In the genomic region with DNA sequence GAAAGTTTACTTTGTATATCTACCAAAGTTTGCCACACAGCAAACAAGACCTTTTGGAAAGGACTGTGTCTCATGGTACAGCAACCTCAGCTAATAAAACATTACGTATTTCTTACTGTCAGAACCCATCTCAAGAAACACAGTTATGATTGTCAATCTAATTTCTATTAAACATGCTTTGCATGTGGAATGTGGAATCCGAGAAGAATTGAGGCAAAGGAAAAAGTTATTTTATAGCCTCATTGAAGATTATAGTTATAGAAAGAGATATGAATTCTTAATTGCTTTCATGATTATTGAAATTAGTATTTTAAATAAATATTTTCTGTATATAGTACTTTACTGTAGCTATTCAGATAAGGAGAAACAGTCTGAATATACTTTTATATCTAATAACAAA, we compare ENCODE assay signal across 16 cellular contexts. TPM values are rescaled to one million over a fixed set of nuclear protein-coding genes. Genes with fewer than 3 reads are reported as not detected.
DNase-seq lines count a peak whose midpoint lies in the region; ATAC-seq and TF ChIP-seq lines count a peak whose summit lies in the region.
"Had no signal": no experiment of that assay in that cellular context is flagged by ENCODE, and none has a peak within 500 bp of the region (broad histone marks: within the 10 kb centered on the region; RNA-seq: fewer than 3 reads in every experiment).

No MANE protein-coding gene starts in this region.

- POLR2A ChIA-PET in Caco-2 (lab: Charles Lee): no interaction called here

- no peak for ATAC-seq in RWPE2 (ENCODE audit: low read depth)
- ATAC-seq: mucosa of descending colon had no signal

- CTCF ChIA-PET in Caco-2 (lab: Charles Lee): no interaction called here

- H3K4me1 ChIP-seq in RWPE2 (ENCODE audit: insufficient read depth, poor library complexity, severe bottlenecking) (peaks cover 24% of the 10 kb centered on the region), endodermal cell (ENCODE audit: control insufficient read depth, insufficient read depth, low read length) (no peaks in the 10 kb centered on the region), muscle layer of duodenum (ENCODE audit: control insufficient read depth in 1 of 2, insufficient read depth in 2 of 2, low read length in 2 of 2) (peaks cover 0 to 10% of the 10 kb centered on the region in 2 donors), transverse colon (peaks cover 0 to 18% (median 5%) of the 10 kb centered on the region in 4 donors), Caco-2 (0 out of 2 replicates have a peak, but pooled peaks cover 5% of the 10 kb centered on the region)
- H3K4me1 ChIP-seq: prostate gland, SJSA1 had no signal

- BruUV-seq in Caco-2 (replicated peaks; lab: Mats Ljungman, UMichigan): no TSS peak

- TF ChIP-seq POLR2A in transverse colon (IDR thresholded peaks at IDR 0.05): no peak

- H3K27ac ChIP-seq in RWPE2 (ENCODE audit: poor library complexity, severe bottlenecking): no peak overlapping the region
- no peak overlapping the region for H3K27ac ChIP-seq in endodermal cell (ENCODE audit: low read depth, low read length)
- H3K27ac ChIP-seq in muscle layer of duodenum (ENCODE audit: low read length): no peak overlapping the region
- no peak overlapping the region for H3K27ac ChIP-seq in transverse colon
- H3K27ac ChIP-seq: prostate gland, SJSA1 had no signal

- H3K9me3 ChIP-seq in RWPE2 (ENCODE audit: severe bottlenecking): no peaks in the 10 kb centered on the region
- H3K9me3 ChIP-seq in endodermal cell (ENCODE audit: control insufficient read depth, low read length): no peaks in the 10 kb centered on the region
- H3K9me3 ChIP-seq in muscle layer of duodenum (ENCODE audit: control insufficient read depth in 1 of 2, low read length in 2 of 2): no peaks in the 10 kb centered on the region
- no peaks in the 10 kb centered on the region for H3K9me3 ChIP-seq in transverse colon
- H3K9me3 ChIP-seq in Caco-2: no peaks in the 10 kb centered on the region
- H3K9me3 ChIP-seq: mucosa of descending colon, prostate gland, SJSA1 had no signal

- no peak for TF ChIP-seq CTCF in RWPE2 (IDR thresholded peaks at IDR 0.05; ENCODE audit: poor library complexity, severe bottlenecking)
- TF ChIP-seq CTCF in endodermal cell (conservative IDR thresholded peaks at IDR 0.05): no peak
- TF ChIP-seq CTCF in transverse colon (IDR thresholded peaks at IDR 0.05): no peak
- no peak for TF ChIP-seq CTCF in Caco-2 (IDR thresholded peaks at IDR 0.05; ENCODE audit: insufficient read depth in 1 of 2, low read depth in 1 of 2, low read length in 1 of 2, severe bottlenecking in 1 of 2, unreplicated experiment in 1 of 2)

- 75% methylated on average over 2 of the region's 2 CpGs; no CpG with 5 or more reads in 1 of the 2 experiments for WGBS in endodermal cell (ENCODE audit: insufficient coverage in 1 of 2, insufficient read length in 1 of 2), 2 experiments
- WGBS in transverse colon (ENCODE audit: low coverage in 1 of 2), 2 donors: 60 to 64% methylated on average over 2 of the region's 2 CpGs

- H3K36me3 ChIP-seq in RWPE2 (ENCODE audit: low read depth): no peaks in the 10 kb centered on the region
- peaks cover 17% of the 10 kb centered on the region for H3K36me3 ChIP-seq in endodermal cell (ENCODE audit: control insufficient read depth, insufficient read depth, low read length)
- H3K36me3 ChIP-seq in muscle layer of duodenum (ENCODE audit: control insufficient read depth in 1 of 2, insufficient read depth in 2 of 2, low read length in 2 of 2): no peaks in the 10 kb centered on the region
- no peaks in the 10 kb centered on the region for H3K36me3 ChIP-seq in transverse colon
- no peaks in the 10 kb centered on the region for H3K36me3 ChIP-seq in Caco-2 (ENCODE audit: control insufficient read depth, insufficient read depth, low read length)
- H3K36me3 ChIP-seq: prostate gland, SJSA1 had no signal

- DNase-seq in RWPE2 (ENCODE audit: low spot score) (no peak), endodermal cell (no peak), transverse colon (no peak), occipital lobe (lab: John Stamatoyannopoulos, UW) (no peak), CD1c-positive myeloid dendritic cell (ENCODE audit: extremely low spot score) (no peak), Caco-2 (no peak)
- DNase-seq: activated naive CD4-positive, alpha-beta T cell treated with anti-CD3 and anti-CD28 coated beads for 36 hours; DMS79 treated with DMSO at 0.1 percent for 48 hours; glutamatergic neuron; mucosa of descending colon; NCI-H187 treated with DMSO at 0.1 percent for 48 hours; T1000 had no signal

- no peak for TF ChIP-seq EP300 in transverse colon (IDR thresholded peaks at IDR 0.05; ENCODE audit: low read depth)

- H3K27me3 Mint-ChIP-seq in endodermal cell (ENCODE audit: insufficient read depth) (peaks cover 33% of the 10 kb centered on the region), Caco-2 (ENCODE audit: insufficient read depth, unreplicated experiment) (no peaks in the 10 kb centered on the region)

- H3K4me3 Mint-ChIP-seq in endodermal cell (peak overlapping the region; percentile 94), Caco-2 (ENCODE audit: unreplicated experiment) (no peak overlapping the region)
- H3K4me3 Mint-ChIP-seq: activated naive CD4-positive, alpha-beta T cell treated with anti-CD3 and anti-CD28 coated beads for 36 hours; CD14-positive monocyte had no signal

- H3K4me1 Mint-ChIP-seq in endodermal cell (peaks cover 31% of the 10 kb centered on the region), Caco-2 (ENCODE audit: low read depth, unreplicated experiment) (no peaks in the 10 kb centered on the region)

- H3K9ac ChIP-seq in endodermal cell (ENCODE audit: extremely low read depth, low read length, poor library complexity, severe bottlenecking): no peak overlapping the region

- peaks cover 31% of the 10 kb centered on the region for H3K36me3 Mint-ChIP-seq in endodermal cell (ENCODE audit: low read depth)
- peaks cover 25% of the 10 kb centered on the region for H3K36me3 Mint-ChIP-seq in Caco-2 (ENCODE audit: insufficient read depth, unreplicated experiment)

- intact Hi-C loops in transverse colon (cut with DNase I; ENCODE audit: low total_unique reads) (loop anchor here (10.0 kb wide), 1 partner anchor 149 kb away; no protein-coding TSS in a partner anchor), Caco-2 (cut with micrococcal nuclease; ENCODE audit: unreplicated experiment) (no loop called here)

- in situ Hi-C loops in transverse colon (cut with MboI; ENCODE audit: low pct_ligation_motif_present in 1 of 4, low pct_unique_long_range_greater_than_20kb in 1 of 4, low sequenced_read_pairs in 3 of 4): no loop called here

- H3K9me3 Mint-ChIP-seq in endodermal cell (no peaks in the 10 kb centered on the region), Caco-2 (ENCODE audit: unreplicated experiment) (no peaks in the 10 kb centered on the region)
- H3K9me3 Mint-ChIP-seq: activated naive CD4-positive, alpha-beta T cell treated with anti-CD3 and anti-CD28 coated beads for 36 hours had no signal

- H3K4me3 ChIP-seq in RWPE2 (ENCODE audit: severe bottlenecking): peak overlapping the region; percentile 13
- peak overlapping the region; percentile 96 for H3K4me3 ChIP-seq in endodermal cell (ENCODE audit: low read length)
- peak overlapping the region; percentile 71 to 93 for H3K4me3 ChIP-seq in muscle layer of duodenum (ENCODE audit: low read depth in 1 of 2, low read length in 2 of 2)
- H3K4me3 ChIP-seq in transverse colon: peak overlapping the region in 3 of 4 donors; percentile 0 to 45 (median 3)
- no peak overlapping the region for H3K4me3 ChIP-seq in Caco-2 (ENCODE audit: low read depth, low read length)
- H3K4me3 ChIP-seq: mucosa of descending colon, prostate gland, SJSA1 had no signal

- H3K27ac Mint-ChIP-seq in endodermal cell: no peak overlapping the region
- no peak overlapping the region for H3K27ac Mint-ChIP-seq in Caco-2 (ENCODE audit: unreplicated experiment)
- H3K27ac Mint-ChIP-seq: activated naive CD4-positive, alpha-beta T cell treated with anti-CD3 and anti-CD28 coated beads for 36 hours; CD14-positive monocyte had no signal

- H3K27me3 ChIP-seq in RWPE2 (ENCODE audit: insufficient read depth, poor library complexity, severe bottlenecking) (no peaks in the 10 kb centered on the region), endodermal cell (ENCODE audit: control insufficient read depth, insufficient read depth, low read length, poor library complexity, severe bottlenecking) (no peaks in the 10 kb centered on the region), muscle layer of duodenum (ENCODE audit: low read depth, low read length) (peaks cover 14% of the 10 kb centered on the region), transverse colon (peaks cover 37% of the 10 kb centered on the region), Caco-2 (replicated peaks; ENCODE audit: control insufficient read depth, insufficient read depth, low read length) (no peaks in the 10 kb centered on the region)

RNA-seq across cellular contexts. Expression of a gene that starts 5.4 kb away (rescaled TPM):
- total RNA-seq in endodermal cell (100 to 1,000 TPM in 1 of 2 donors, 10 to 100 TPM in 1; 90.8 to 102 TPM), transverse colon (100 to 1,000 TPM in 1 of 4 donors, 10 to 100 TPM in 3; 21.0 to 114 (median 26.1) TPM), occipital lobe (115 TPM), Caco-2 (2022) (16.3 and 19.1 TPM in 2 replicates)
- polyA plus RNA-seq in endodermal cell (2013, experiment 1 of 2): 20.2 TPM
- polyA plus RNA-seq in endodermal cell (2013, experiment 2 of 2): 25.7 TPM
- total RNA-seq: activated naive CD4-positive, alpha-beta T cell treated with anti-CD3 and anti-CD28 coated beads for 36 hours had no signal
- polyA plus RNA-seq: CD14-positive monocyte had no signal
